In the genomic region with DNA sequence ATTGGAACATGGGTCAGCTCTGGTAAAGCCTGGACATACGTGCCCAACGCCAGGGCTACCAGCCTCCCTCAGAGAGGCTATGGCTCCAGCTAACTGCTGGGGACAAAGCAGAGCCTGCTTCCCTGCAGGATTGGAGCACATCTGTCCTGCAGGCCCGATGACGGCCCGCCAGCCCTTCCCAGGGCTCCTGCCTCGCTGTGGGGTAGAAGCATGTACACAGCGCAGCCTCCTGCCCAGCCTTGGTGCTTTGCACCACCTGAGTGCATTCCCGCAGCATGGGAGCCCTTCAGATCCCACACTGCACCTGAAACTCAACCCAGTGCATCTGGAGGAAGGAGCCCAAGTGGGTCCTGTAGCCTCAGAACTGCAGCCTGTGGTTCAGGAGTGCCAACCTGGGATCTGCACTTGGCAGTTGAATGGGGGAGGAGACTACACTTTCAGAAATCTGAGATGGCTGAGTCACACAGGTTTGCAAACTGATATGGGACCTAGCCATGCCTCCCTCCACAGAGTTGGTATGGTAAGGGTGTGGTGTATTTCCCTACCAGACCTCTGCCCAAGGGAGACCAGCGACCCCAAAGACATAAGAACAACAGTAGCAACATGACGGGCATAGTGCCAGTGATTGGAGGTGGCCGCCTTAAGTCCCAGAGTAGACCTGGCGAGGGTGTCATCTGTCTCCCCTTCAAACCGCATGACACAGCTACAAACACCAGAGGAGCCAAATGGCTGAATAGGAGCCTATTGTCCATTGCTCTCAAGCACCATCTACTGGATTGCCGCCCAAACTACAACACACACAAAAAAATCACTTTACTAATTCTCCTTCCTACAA, we compare ENCODE assay signal across 8 cellular contexts.
DNase-seq lines count a peak whose midpoint lies in the region; ATAC-seq and TF ChIP-seq lines count a peak whose summit lies in the region.

No MANE protein-coding gene starts in this region.

- H3F3A ChIP-seq in SU-DHL-6 (ENCODE audit: insufficient read depth): no peaks in the 10 kb centered on the region

- no peaks in the 10 kb centered on the region for H3K9me3 ChIP-seq in SU-DHL-6 (ENCODE audit: insufficient read depth, low read length)
- no peaks in the 10 kb centered on the region for H3K9me3 ChIP-seq in T-helper 17 cell (ENCODE audit: control insufficient read depth, low read length, poor library complexity, severe bottlenecking)
- H3K9me3 ChIP-seq in effector memory CD4-positive, alpha-beta T cell (ENCODE audit: control insufficient read depth, low read length): no peaks in the 10 kb centered on the region

- H3K9ac ChIP-seq in SU-DHL-6 (ENCODE audit: low read length): no peak overlapping the region

- H3K4me2 ChIP-seq in SU-DHL-6 (ENCODE audit: low read depth, low read length, poor library complexity, severe bottlenecking): no peak overlapping the region

- no peaks in the 10 kb centered on the region for H3K9me2 ChIP-seq in SU-DHL-6 (replicated peaks; ENCODE audit: insufficient read depth, low read length)

- peak; percentile 75 for TF ChIP-seq CTCF in GM12864 (IDR thresholded peaks at IDR 0.05; ENCODE audit: low read depth, low read length, missing control alignments)
- TF ChIP-seq CTCF in SU-DHL-6 (IDR thresholded peaks at IDR 0.05; ENCODE audit: insufficient read depth, low read length, poor library complexity, severe bottlenecking): peak; percentile 43

- no peaks in the 10 kb centered on the region for H4K20me1 ChIP-seq in SU-DHL-6 (ENCODE audit: low read depth, low read length)

- no peaks in the 10 kb centered on the region for H3K36me3 Mint-ChIP-seq in T-helper 17 cell (ENCODE audit: low read depth)

- H3K27ac ChIP-seq in SU-DHL-6 (ENCODE audit: low read depth, low read length): no peak overlapping the region
- no peak overlapping the region for H3K27ac ChIP-seq in effector memory CD4-positive, alpha-beta T cell (ENCODE audit: insufficient read depth, low read length, poor library complexity, severe bottlenecking)

- no peak overlapping the region for H3K27ac Mint-ChIP-seq in T-helper 17 cell

- no peaks in the 10 kb centered on the region for H3K79me2 ChIP-seq in SU-DHL-6 (ENCODE audit: insufficient read depth, low read length)

- H3K4me1 ChIP-seq in effector memory CD4-positive, alpha-beta T cell (ENCODE audit: control insufficient read depth, insufficient read depth, low read length, poor library complexity, severe bottlenecking): no peaks in the 10 kb centered on the region

- no peaks in the 10 kb centered on the region for H3K27me3 Mint-ChIP-seq in T-helper 17 cell

- H2AFZ ChIP-seq in SU-DHL-6 (ENCODE audit: low read depth, low read length, severe bottlenecking): peak overlapping the region; percentile 78

- no peak overlapping the region for H3K4me3 Mint-ChIP-seq in T-helper 17 cell

- ATAC-seq in HG02623 (IDR thresholded peaks at IDR 0.05; ENCODE audit: unreplicated experiment) (peak; percentile 86), T-helper 17 cell (no peak)

- DNase-seq in GM12864 (ENCODE audit: low read depth) (peak; percentile 3), NCI-H1105 treated with DMSO at 0.1 percent for 48 hours (lab: John Stamatoyannopoulos, UW) (peak; percentile 48), iPS-NIHi7 (ENCODE audit: extremely low spot score) (peak; percentile 80), G401 (ENCODE audit: low spot score) (no peak), T-helper 17 cell (no peak)
- DNase-seq in effector memory CD4-positive, alpha-beta T cell: no peak

- H3K27me3 ChIP-seq in SU-DHL-6 (ENCODE audit: low read length): no peaks in the 10 kb centered on the region
- H3K27me3 ChIP-seq in effector memory CD4-positive, alpha-beta T cell (replicated peaks; ENCODE audit: control insufficient read depth, insufficient read depth, low read length, poor library complexity, severe bottlenecking): no peaks in the 10 kb centered on the region

- in situ Hi-C loops in G401 (cut with HindIII; ENCODE audit: low sequenced_read_pairs): no loop called here

- H3K4me1 Mint-ChIP-seq in T-helper 17 cell: no peaks in the 10 kb centered on the region

- no peaks in the 10 kb centered on the region for H3K36me3 ChIP-seq in SU-DHL-6 (ENCODE audit: low read length)
- no peaks in the 10 kb centered on the region for H3K36me3 ChIP-seq in effector memory CD4-positive, alpha-beta T cell (ENCODE audit: control insufficient read depth, insufficient read depth, low read length)

- no peak overlapping the region for H3K4me3 ChIP-seq in GM12864 (ENCODE audit: low read depth, low read length)
- H3K4me3 ChIP-seq in SU-DHL-6 (ENCODE audit: insufficient read depth, low read length, poor library complexity, severe bottlenecking): no peak overlapping the region
- H3K4me3 ChIP-seq in effector memory CD4-positive, alpha-beta T cell (ENCODE audit: insufficient read depth, low read depth, low read length, poor library complexity, severe bottlenecking): no peak overlapping the region

Comparison
In these comparisons a context has a peak if more than half of its experiments do, and no peak if none do; other contexts are left out.
1. DNase-seq: peak in GM12864 (single experiment), NCI-H1105 treated with DMSO at 0.1 percent for 48 hours (single experiment) and iPS-NIHi7 (single experiment); none in G401 (single experiment), T-helper 17 cell (0 of 3) and effector memory CD4-positive, alpha-beta T cell (0 of 3).